In genomic region chr17:81417049-81417878, GRCh38 we compare ENCODE assay signal across 13 cellular contexts. TPM values are rescaled to one million over a fixed set of nuclear protein-coding genes. Genes with fewer than 3 reads are reported as not detected.
DNase-seq lines count a peak whose midpoint lies in the region; ATAC-seq and TF ChIP-seq lines count a peak whose summit lies in the region.
"Had no signal": no experiment of that assay in that cellular context is flagged by ENCODE, and none has a peak within 500 bp of the region (broad histone marks: within the 10 kb centered on the region; RNA-seq: fewer than 3 reads in every experiment).

No MANE protein-coding gene starts in this region.

- H3K9me3 Mint-ChIP-seq in activated T-cell treated with anti-CD3 and anti-CD28 coated beads, Interleukin-2, amount 50 U/mL, for 24 hours = no peaks in the 10 kb centered on the region
- H3K9me3 Mint-ChIP-seq: neural progenitor cell; stimulated activated naive B cell treated with anti-CD40 and anti-IgM and Interleukin-4, amounts not matched to agents 10 μg/mL and 1 μg/mL and 100 μg/mL, for 72 hours had no signal

- 55 to 79% methylated on average over 10 to 37 of the region's 38 CpGs for WGBS in transverse colon (ENCODE audit: low coverage in 1 of 2), 2 donors

- POLR2A ChIA-PET in HCT116 (lab: Charles Lee) = no interaction called here

- TF ChIP-seq EP300 in transverse colon (IDR thresholded peaks at IDR 0.05; ENCODE audit: low read depth) = no peak

- H3K27me3 ChIP-seq in HCT116 (ENCODE audit: insufficient read depth, low read length) (no peaks in the 10 kb centered on the region), breast epithelium (no peaks in the 10 kb centered on the region), lower lobe of right lung (ENCODE audit: low read depth) (no peaks in the 10 kb centered on the region), transverse colon (no peaks in the 10 kb centered on the region)
- H3K27me3 ChIP-seq: neural progenitor cell had no signal

- TF ChIP-seq POLR2A in HCT116 (IDR thresholded peaks at IDR 0.05; ENCODE audit: borderline replicate concordance, extremely low read depth, insufficient read depth, insufficient read length) = no peak
- TF ChIP-seq POLR2A in breast epithelium (IDR thresholded peaks at IDR 0.05) = no peak
- no peak for TF ChIP-seq POLR2A in transverse colon (IDR thresholded peaks at IDR 0.05)

- no peaks in the 10 kb centered on the region for H3K36me3 Mint-ChIP-seq in activated T-cell treated with anti-CD3 and anti-CD28 coated beads, Interleukin-2, amount 50 U/mL, for 24 hours (ENCODE audit: low read depth)
- H3K36me3 Mint-ChIP-seq: stimulated activated naive B cell treated with anti-CD40 and anti-IgM and Interleukin-4, amounts not matched to agents 10 μg/mL and 1 μg/mL and 100 μg/mL, for 72 hours had no signal

- H2AFZ ChIP-seq in HCT116 (ENCODE audit: low read depth, low read length, poor library complexity, severe bottlenecking) = no peak overlapping the region
- H2AFZ ChIP-seq: neural progenitor cell had no signal

- no peak overlapping the region for H3K4me2 ChIP-seq in HCT116 (ENCODE audit: low read length)
- H3K4me2 ChIP-seq: neural progenitor cell had no signal

- H3K9me3 ChIP-seq in HCT116 (ENCODE audit: control insufficient read depth in 1 of 2, insufficient read depth in 1 of 2, low read depth in 1 of 2, low read length in 2 of 2) = no peaks in the 10 kb centered on the region
- H3K9me3 ChIP-seq in breast epithelium = no peaks in the 10 kb centered on the region
- no peaks in the 10 kb centered on the region for H3K9me3 ChIP-seq in lower lobe of right lung
- H3K9me3 ChIP-seq in transverse colon = no peaks in the 10 kb centered on the region

- DNase-seq in HCT116 (ENCODE audit: low read depth, low spot score) = no peak
- DNase-seq in breast epithelium (ENCODE audit: low spot score in 2 of 2) = no peak
- DNase-seq in lower lobe of right lung = no peak
- DNase-seq in transverse colon = no peak
- DNase-seq in activated T-cell treated with anti-CD3 and anti-CD28 coated beads, Interleukin-2, amount 50 U/mL, for 24 hours = no peak
- no peak for DNase-seq in NCI-H2107 (lab: John Stamatoyannopoulos, UW)
- DNase-seq: islet precursor cell; NCI-H446 treated with DMSO at 0.1 percent for 48 hours; stimulated activated CD4-positive, alpha-beta T cell treated with anti-CD3 and anti-CD28 coated beads, Interleukin-1b, Interleukin-23, amount 100 ng/mL, for 48 hours; stimulated activated naive B cell treated with anti-CD40 and anti-IgM and Interleukin-4, amounts not matched to agents 10 μg/mL and 1 μg/mL and 100 μg/mL, for 72 hours had no signal

- H3K27ac ChIP-seq in HCT116 (ENCODE audit: low read depth, low read length) (peak overlapping the region; percentile 84; the same call in 1 of the 2 replicates), breast epithelium (peak overlapping the region; percentile 40 to 98), lower lobe of right lung (peak overlapping the region; percentile 65), transverse colon (peak overlapping the region; percentile 41 to 85 (median 65))
- H3K27ac ChIP-seq: neural progenitor cell had no signal

- no peak for TF ChIP-seq RAD21 in HCT116 (IDR thresholded peaks at IDR 0.05; ENCODE audit: low read depth)

- intact Hi-C loops in HCT116 (cut with micrococcal nuclease) = no loop called here
- intact Hi-C loops in breast epithelium (cut with DNase I; ENCODE audit: low total_unique reads) = no loop called here
- intact Hi-C loops in lower lobe of right lung (cut with DNase I) = no loop called here
- intact Hi-C loops in transverse colon (cut with DNase I; ENCODE audit: low total_unique reads) = no loop called here

- no peaks in the 10 kb centered on the region; the same call in 1 of the 2 replicates for H3K79me2 ChIP-seq in HCT116 (ENCODE audit: insufficient read depth, low read length)

- H3K4me3 Mint-ChIP-seq in activated T-cell treated with anti-CD3 and anti-CD28 coated beads, Interleukin-2, amount 50 U/mL, for 24 hours = no peak overlapping the region
- H3K4me3 Mint-ChIP-seq: neural progenitor cell; stimulated activated naive B cell treated with anti-CD40 and anti-IgM and Interleukin-4, amounts not matched to agents 10 μg/mL and 1 μg/mL and 100 μg/mL, for 72 hours had no signal

- H3K9ac ChIP-seq in HCT116 (ENCODE audit: low read length) = no peak overlapping the region
- H3K9ac ChIP-seq: neural progenitor cell had no signal

- no peaks in the 10 kb centered on the region for H3K9me2 ChIP-seq in HCT116 (ENCODE audit: insufficient read depth)

- peaks cover 8% of the 10 kb centered on the region for H3K27me3 Mint-ChIP-seq in activated T-cell treated with anti-CD3 and anti-CD28 coated beads, Interleukin-2, amount 50 U/mL, for 24 hours

- RAD21 ChIA-PET in HCT116 (lab: Charles Lee; ENCODE audit: low non-redundant PET in 1 of 2, low total read pairs in 2 of 2, uncharacterized antibody in 2 of 2, unreplicated experiment in 2 of 2) = no interaction called here

- H3K4me3 ChIP-seq in HCT116 (replicated peaks in 1 of 2; ENCODE audit: low read depth in 1 of 2, low read length in 2 of 2) = no peak overlapping the region
- H3K4me3 ChIP-seq in breast epithelium = no peak overlapping the region
- H3K4me3 ChIP-seq in lower lobe of right lung = no peak overlapping the region
- no peak overlapping the region for H3K4me3 ChIP-seq in transverse colon
- H3K4me3 ChIP-seq: neural progenitor cell had no signal

- H3K4me1 ChIP-seq in HCT116 (ENCODE audit: control insufficient read depth in 1 of 2, insufficient read depth in 2 of 2, low read length in 2 of 2) = peaks cover 42 to 63% of the 10 kb centered on the region in 2 experiments
- H3K4me1 ChIP-seq in breast epithelium = peaks cover 29 to 32% of the 10 kb centered on the region in 2 donors
- H3K4me1 ChIP-seq in lower lobe of right lung = peaks cover 61% of the 10 kb centered on the region
- peaks cover 23 to 55% (median 39%) of the 10 kb centered on the region in 4 donors for H3K4me1 ChIP-seq in transverse colon

- H3K36me3 ChIP-seq in HCT116 (ENCODE audit: control insufficient read depth in 1 of 2, insufficient read depth in 2 of 2, low read length in 2 of 2) (no peaks in the 10 kb centered on the region), breast epithelium (no peaks in the 10 kb centered on the region), lower lobe of right lung (no peaks in the 10 kb centered on the region), transverse colon (no peaks in the 10 kb centered on the region)
- H3K36me3 ChIP-seq: neural progenitor cell had no signal

- CTCF ChIA-PET in HCT116 (lab: Charles Lee) = no interaction called here

- in situ Hi-C loops in transverse colon (cut with MboI; ENCODE audit: low pct_ligation_motif_present in 1 of 4, low pct_unique_long_range_greater_than_20kb in 1 of 4, low sequenced_read_pairs in 3 of 4) = no loop called here

- no peak for ATAC-seq in HCT116
- ATAC-seq in lower lobe of right lung = no peak
- ATAC-seq in HG02870 (IDR thresholded peaks at IDR 0.05; ENCODE audit: unreplicated experiment) = no peak
- ATAC-seq in GM21381 (IDR thresholded peaks at IDR 0.05; ENCODE audit: unreplicated experiment) = no peak
- ATAC-seq: stimulated activated naive B cell treated with anti-CD40 and anti-IgM and Interleukin-4, amounts not matched to agents 10 μg/mL and 1 μg/mL and 100 μg/mL, for 72 hours had no signal

- H3K27ac Mint-ChIP-seq in activated T-cell treated with anti-CD3 and anti-CD28 coated beads, Interleukin-2, amount 50 U/mL, for 24 hours = no peak overlapping the region
- H3K27ac Mint-ChIP-seq: neural progenitor cell; stimulated activated naive B cell treated with anti-CD40 and anti-IgM and Interleukin-4, amounts not matched to agents 10 μg/mL and 1 μg/mL and 100 μg/mL, for 72 hours had no signal

- peaks cover 10% of the 10 kb centered on the region for H3K4me1 Mint-ChIP-seq in activated T-cell treated with anti-CD3 and anti-CD28 coated beads, Interleukin-2, amount 50 U/mL, for 24 hours (ENCODE audit: low read depth)

- H4K20me1 ChIP-seq in HCT116 (ENCODE audit: insufficient read depth) = no peaks in the 10 kb centered on the region

- no TSS peak for BruUV-seq in HCT116 (replicated peaks; lab: Mats Ljungman, UMichigan)

- no peak for TF ChIP-seq CTCF in HCT116 (IDR thresholded peaks at IDR 0.05 in 2 of 3, conservative IDR thresholded peaks at IDR 0.05 in 1 of 3; ENCODE audit: borderline replicate concordance in 1 of 3, insufficient read depth in 1 of 3, low read depth in 2 of 3, low read length in 2 of 3)
- TF ChIP-seq CTCF in breast epithelium (IDR thresholded peaks at IDR 0.05) = no peak
- no peak for TF ChIP-seq CTCF in lower lobe of right lung (IDR thresholded peaks at IDR 0.05)
- TF ChIP-seq CTCF in transverse colon (IDR thresholded peaks at IDR 0.05) = no peak

TF ChIP-seq in HCT116, 20 proteins besides CTCF, POLR2A, EP300 and RAD21:
- TF ChIP-seq ATF3 (IDR thresholded peaks at IDR 0.05) (no peak), ZFX (IDR thresholded peaks at IDR 0.05) (no peak)

RNA-seq across cellular contexts. Expression of gene BAHCC1, which starts 22.0 kb away (rescaled TPM):
- 45.2 TPM for total RNA-seq in HCT116 (2021; ENCODE audit: unreplicated experiment)
- polyA plus RNA-seq in HCT116 (2012) = 16.1 and 18.2 TPM in 2 replicates
- 10 to 100 TPM in 2 of 3 donors, 1 to 10 TPM in 1; 7.4 to 17.0 (median 11.7) TPM for total RNA-seq in breast epithelium
- total RNA-seq in lower lobe of right lung = 19.9 TPM
- total RNA-seq in transverse colon = 100 to 1,000 TPM in 1 of 4 donors, 10 to 100 TPM in 2, 1 to 10 TPM in 1; 8.7 to 133 (median 12.4) TPM
